In the genomic region with DNA sequence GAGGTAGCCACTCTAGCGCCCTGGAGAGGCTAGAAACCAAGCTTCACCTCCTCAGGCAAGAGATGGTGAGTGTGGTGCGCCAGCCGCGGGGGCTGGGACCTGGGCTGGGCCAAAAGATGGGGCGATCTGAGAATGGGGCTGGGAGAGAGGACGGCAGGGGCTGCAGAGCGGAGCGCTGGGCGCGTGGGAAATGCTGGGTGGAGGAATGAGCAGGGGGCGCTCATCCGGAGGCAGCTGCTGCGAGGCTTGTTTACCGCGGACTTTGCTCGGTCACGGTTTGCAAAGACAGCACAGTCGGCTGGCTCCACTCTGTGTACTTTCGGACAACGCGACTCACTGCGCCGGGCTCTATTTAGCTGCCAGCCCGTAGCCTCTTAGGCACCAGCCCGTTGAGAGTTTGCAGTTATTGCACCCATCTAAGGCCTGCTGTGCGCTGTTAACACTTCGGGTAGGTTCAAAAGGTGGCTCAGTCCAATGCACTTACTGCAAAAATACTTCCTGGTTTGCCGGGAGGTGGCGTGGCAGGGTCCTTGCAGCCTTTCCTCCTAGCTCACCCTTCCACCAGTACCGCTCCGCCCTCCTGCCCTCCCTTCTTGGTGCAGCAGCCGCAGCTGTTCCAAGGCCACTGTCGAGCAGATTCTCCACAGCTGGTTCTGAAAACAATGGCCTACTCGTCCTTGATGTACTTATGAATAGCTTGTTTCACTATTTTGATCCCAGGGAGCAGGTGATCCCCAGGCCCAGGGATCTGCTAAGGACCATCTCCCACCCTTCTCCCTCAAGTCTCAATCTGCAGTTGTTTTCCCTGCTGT, we compare ENCODE assay signal across 9 cellular contexts. TPM values are rescaled to one million over a fixed set of nuclear protein-coding genes. Genes with fewer than 3 reads are reported as not detected.
DNase-seq lines count a peak whose midpoint lies in the region; ATAC-seq and TF ChIP-seq lines count a peak whose summit lies in the region.
"Had no signal": no experiment of that assay in that cellular context is flagged by ENCODE, and none has a peak within 500 bp of the region (broad histone marks: within the 10 kb centered on the region; RNA-seq: fewer than 3 reads in every experiment).

No MANE protein-coding gene starts in this region.

- WGBS in psoas muscle, 3 donors = 0 to 1% (median 0%) methylated on average over 29 to 34 of the region's 34 CpGs

- peak; percentile 63 for TF ChIP-seq CTCF in AG10803 (conservative IDR thresholded peaks at IDR 0.05; ENCODE audit: low read length)
- peak; percentile 60 for TF ChIP-seq CTCF in astrocyte of the spinal cord (IDR thresholded peaks at IDR 0.05; ENCODE audit: low read depth, low read length)
- TF ChIP-seq CTCF in psoas muscle (IDR thresholded peaks at IDR 0.05) = peak; percentile 37

- intact Hi-C loops in psoas muscle (cut with DNase I) = loop anchor here in 1 of 2 donors (5.0 kb wide), 4 partner anchors 34 to 316 kb away; no protein-coding TSS in a partner anchor

- no peaks in the 10 kb centered on the region for H3K36me3 ChIP-seq in psoas muscle (ENCODE audit: insufficient read depth in 1 of 2, low read depth in 1 of 2)

- ATAC-seq in GM18909 (IDR thresholded peaks at IDR 0.05; ENCODE audit: poor library complexity, unreplicated experiment) (peak; percentile 91), HG03378 (IDR thresholded peaks at IDR 0.05; ENCODE audit: unreplicated experiment) (peak; percentile 85), psoas muscle (peak; percentile 82 to 92 (median 90))

- H3K4me3 ChIP-seq in AG10803 (ENCODE audit: low read length) (peak overlapping the region; percentile 70), astrocyte of the spinal cord (ENCODE audit: low read depth, low read length) (peak overlapping the region; percentile 85), psoas muscle (peak overlapping the region; percentile 82)

- H3K9me3 ChIP-seq in psoas muscle = no peaks in the 10 kb centered on the region

- H3K27me3 ChIP-seq in psoas muscle (ENCODE audit: insufficient read depth in 3 of 3, low read length in 2 of 3) = no peaks in the 10 kb centered on the region

- in situ Hi-C loops in astrocyte of the spinal cord (cut with HindIII; ENCODE audit: low sequenced_read_pairs) = no loop called here

- peak; percentile 91 for DNase-seq in AG10803 (ENCODE audit: low read depth)
- DNase-seq in NCI-H510A treated with DMSO at 0.1 percent for 48 hours (lab: John Stamatoyannopoulos, UW) = peak; percentile 93
- DNase-seq in astrocyte of the spinal cord (ENCODE audit: low read depth, low spot score) = peak; percentile 88
- peak; percentile 76 to 88 for DNase-seq in hippocampal formation (lab: John Stamatoyannopoulos, UW)
- DNase-seq in psoas muscle = peak; percentile 84 to 86
- DNase-seq in GF-D8 (lab: John Stamatoyannopoulos, UW) = no peak

- H3K4me1 ChIP-seq in psoas muscle = peaks cover 4% of the 10 kb centered on the region

- peak overlapping the region; percentile 65 for H3K27ac ChIP-seq in psoas muscle

RNA-seq across cellular contexts. Expression of gene LURAP1L, which starts 1.3 kb away (rescaled TPM):
- total RNA-seq in psoas muscle = 1 to 10 TPM; 1.0 to 2.8 (median 2.2) TPM
- 1 to 10 TPM; 2.3 to 6.3 (median 2.7) TPM for polyA plus RNA-seq in psoas muscle
- polyA plus RNA-seq: IgD-negative memory B cell had no signal
